In the genomic region with DNA sequence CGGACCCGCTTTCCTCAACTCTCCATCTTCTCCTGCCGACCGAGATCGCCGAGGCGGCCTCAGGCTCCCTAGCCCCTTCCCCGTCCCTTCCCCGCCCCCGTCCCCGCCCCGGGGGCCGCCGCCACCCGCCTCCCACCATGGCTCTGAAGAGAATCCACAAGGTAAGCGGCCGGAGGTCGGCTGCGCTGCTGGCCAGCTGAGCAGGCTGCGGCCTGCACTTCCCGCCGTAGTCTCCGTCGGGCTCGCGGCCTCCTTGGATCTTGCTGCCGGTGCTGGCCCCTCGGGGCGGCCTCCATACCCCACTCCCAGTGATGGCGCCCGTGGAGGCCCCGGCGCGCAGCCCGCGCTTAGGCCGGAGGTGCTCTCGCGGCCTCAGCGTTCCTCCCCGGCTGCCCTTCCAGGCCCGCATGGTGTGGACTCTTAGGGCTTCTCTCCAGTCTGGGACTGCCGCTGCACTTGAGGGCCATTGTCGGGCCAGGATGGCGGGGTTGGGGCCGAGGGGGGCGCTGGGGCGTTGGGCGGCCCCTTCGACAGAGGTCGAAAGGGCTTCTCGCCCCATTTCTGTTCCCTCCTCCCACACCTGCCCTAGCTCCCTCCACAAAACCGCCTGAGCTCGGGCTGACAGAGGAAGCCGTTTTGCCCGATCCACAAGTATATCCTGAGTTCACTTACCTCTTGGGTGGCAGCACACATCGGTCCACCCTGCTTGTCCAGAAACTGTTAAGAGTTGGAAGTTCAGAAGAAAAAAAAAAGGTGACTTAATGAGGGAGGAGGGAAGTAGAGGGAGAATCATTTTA, we compare ENCODE assay signal across 8 cellular contexts. TPM values are rescaled to one million over a fixed set of nuclear protein-coding genes. Genes with fewer than 3 reads are reported as not detected.
DNase-seq lines count a peak whose midpoint lies in the region; ATAC-seq, FAIRE-seq and TF ChIP-seq lines count a peak whose summit lies in the region.

No MANE protein-coding gene starts in this region.

- H3K9me3 ChIP-seq in BE2C (no peaks in the 10 kb centered on the region), iPS-15b (ENCODE audit: control insufficient read depth, insufficient read depth, low read length) (no peaks in the 10 kb centered on the region)

- H3K27ac ChIP-seq in skin epidermis, result peak overlapping the region; percentile 88 to 100 (median 96)

- DNase-seq in BE2C (peak; percentile 57), GM19239 (ENCODE audit: insufficient read length, low spot score) (no peak), SK-MEL-5 (ENCODE audit: low read depth, low spot score) (peak; percentile 21), astrocyte of the spinal cord (ENCODE audit: low read depth, low spot score) (peak; percentile 22), T-helper 9 cell (no peak)

- ATAC-seq in HG03354 (IDR thresholded peaks at IDR 0.05; ENCODE audit: poor library complexity, severe bottlenecking, unreplicated experiment), result peak; percentile 25

- H3K4me1 ChIP-seq in BE2C (no peaks in the 10 kb centered on the region), iPS-15b (ENCODE audit: control insufficient read depth, insufficient read depth, low read length) (peaks cover 3% of the 10 kb centered on the region)

- TF ChIP-seq CTCF in BE2C (IDR thresholded peaks at IDR 0.05; ENCODE audit: low read depth, low read length), result no peak
- no peak for TF ChIP-seq CTCF in astrocyte of the spinal cord (IDR thresholded peaks at IDR 0.05; ENCODE audit: low read depth, low read length)

- in situ Hi-C loops in SK-MEL-5 (cut with HindIII; ENCODE audit: low pct_unique_long_range_greater_than_20kb, low sequenced_read_pairs), result loop anchor here (25.0 kb wide), 1 partner anchor 150 kb away; the partner anchor contains the start of gene SPATA24
- in situ Hi-C loops in astrocyte of the spinal cord (cut with HindIII; ENCODE audit: low sequenced_read_pairs), result no loop called here

- H3K27me3 ChIP-seq in BE2C (no peaks in the 10 kb centered on the region), iPS-15b (ENCODE audit: control insufficient read depth, insufficient read depth, low read length) (no peaks in the 10 kb centered on the region)

- H3K36me3 ChIP-seq in BE2C, result peaks cover 10% of the 10 kb centered on the region
- no peaks in the 10 kb centered on the region for H3K36me3 ChIP-seq in iPS-15b (ENCODE audit: control insufficient read depth, insufficient read depth, low read length)

- H3K9ac ChIP-seq in iPS-15b (ENCODE audit: low read depth, low read length), result peak overlapping the region; percentile 90

- H3K4me3 ChIP-seq in BE2C (ENCODE audit: low read depth, low read length) (peak overlapping the region; percentile 79), astrocyte of the spinal cord (ENCODE audit: low read depth, low read length) (peak overlapping the region; percentile 90), iPS-15b (ENCODE audit: low read depth, low read length) (peak overlapping the region; percentile 77), skin epidermis (peak overlapping the region; percentile 76 to 98 (median 96))

- FAIRE-seq in GM19239 (lab: Jason Lieb, UNC), result peak; percentile 68

RNA-seq across cellular contexts. Expression of gene UBE2D2, which starts 0.7 kb away (rescaled TPM):
- polyA plus RNA-seq in BE2C (2012; ENCODE audit: insufficient read depth, insufficient read length, low read depth), result 104 TPM
- total RNA-seq in SK-MEL-5 (2014; rRNA removed; shearing (Covaris generic)), result 57.4 and 70.7 TPM in 2 replicates
- polyA plus RNA-seq in SK-MEL-5 (2015; cell fraction: cytosol; rRNA removed), result 52.4 and 52.8 TPM in 2 replicates
- polyA plus RNA-seq in SK-MEL-5 (2015; cell fraction: nucleus; rRNA removed), result 14.9 and 16.5 TPM in 2 replicates

Comparison
In these comparisons a context has a peak if more than half of its experiments do, and no peak if none do; other contexts are left out.
1. DNase-seq: peak in BE2C (single experiment), SK-MEL-5 (single experiment) and astrocyte of the spinal cord (single experiment); none in GM19239 (single experiment) and T-helper 9 cell (single experiment).
2. Peak in every context shown above with its lines, with median percentiles within 50 percentile points of each other: H3K4me3 ChIP-seq.